Comparison of ENCODE assay signal across 19 cellular contexts in genomic region chr14:23644195-23644918, GRCh38. TPM values are rescaled to one million over a fixed set of nuclear protein-coding genes. Genes with fewer than 3 reads are reported as not detected.
A peak's percentile ranks its signal among the peaks of the same experiment; 100 is the strongest.
DNase-seq lines count a peak whose midpoint lies in the region; ATAC-seq and TF ChIP-seq lines count a peak whose summit lies in the region.
"Had no signal": no experiment of that assay in that cellular context is flagged by ENCODE, and none has a peak within 500 bp of the region (broad histone marks: within the 10 kb centered on the region; RNA-seq: fewer than 3 reads in every experiment).

No MANE protein-coding gene starts in this region.

- H3K4me1 ChIP-seq in osteoblast (ENCODE audit: insufficient read depth, low read length), result peaks cover 34% of the 10 kb centered on the region
- H3K4me1 ChIP-seq: BE2C, Caco-2 had no signal

- no peaks in the 10 kb centered on the region for H3K4me1 Mint-ChIP-seq in activated T-helper 17 cell treated with anti-CD3 and anti-CD28 coated beads, Interleukin-2, amount 50 U/mL, for 72 hours
- H3K4me1 Mint-ChIP-seq in CD14-positive monocyte, result no peaks in the 10 kb centered on the region

- no peaks in the 10 kb centered on the region for H3K9me3 Mint-ChIP-seq in activated T-helper 17 cell treated with anti-CD3 and anti-CD28 coated beads, Interleukin-2, amount 50 U/mL, for 72 hours
- H3K9me3 Mint-ChIP-seq in CD14-positive monocyte, result peaks cover 0 to 2% (median 0%) of the 10 kb centered on the region in 7 donors
- H3K9me3 Mint-ChIP-seq: CD4-positive, alpha-beta T cell; CD8-positive, alpha-beta T cell had no signal

- H3K4me2 ChIP-seq in osteoblast (ENCODE audit: insufficient read depth, low read length), result no peak overlapping the region
- H3K4me2 ChIP-seq: BLaER1 had no signal

- no peaks in the 10 kb centered on the region for H3K79me2 ChIP-seq in osteoblast (ENCODE audit: insufficient read depth, low read length)

- no peak overlapping the region for H3K4me3 Mint-ChIP-seq in activated T-helper 17 cell treated with anti-CD3 and anti-CD28 coated beads, Interleukin-2, amount 50 U/mL, for 72 hours
- no peak overlapping the region for H3K4me3 Mint-ChIP-seq in CD14-positive monocyte
- H3K4me3 Mint-ChIP-seq: CD4-positive, alpha-beta T cell; CD8-positive, alpha-beta T cell had no signal

- no peaks in the 10 kb centered on the region for H3K27me3 ChIP-seq in osteoblast (ENCODE audit: insufficient read depth, low read length)
- H3K27me3 ChIP-seq: BE2C, BLaER1 had no signal

- no peak overlapping the region for H3K27ac ChIP-seq in osteoblast (ENCODE audit: low read depth, low read length)
- H3K27ac ChIP-seq: BLaER1 had no signal

- H3K4me3 ChIP-seq in iPS-18c (ENCODE audit: insufficient read depth, low read depth, low read length), result peak overlapping the region; percentile 15; the same call in 1 of the 2 replicates
- no peak overlapping the region for H3K4me3 ChIP-seq in osteoblast (ENCODE audit: insufficient read depth, low read length)
- H3K4me3 ChIP-seq: BLaER1, GM12878 had no signal

- ATAC-seq in activated T-helper 17 cell treated with anti-CD3 and anti-CD28 coated beads, Interleukin-2, amount 50 U/mL, for 72 hours (replicated peaks), result no peak
- ATAC-seq in omental fat pad (ENCODE audit: low FRiP score), result no peak
- ATAC-seq: CD8-positive, alpha-beta T cell; GM12878 had no signal

- peak; percentile 56 for DNase-seq in HT1080 (ENCODE audit: low read depth)
- peak; percentile 11 for DNase-seq in osteoblast (ENCODE audit: insufficient read length, low spot score, missing footprints)
- DNase-seq in kidney tubule cell (ENCODE audit: low spot score), result no peak
- DNase-seq in CD14-positive monocyte (ENCODE audit: low spot score), result no peak
- DNase-seq in omental fat pad (ENCODE audit: low spot score), result no peak
- DNase-seq: 8988T; ACHN; BE2C; C1 segment of cervical spinal cord; Caco-2; Calu3; CD4-positive, alpha-beta T cell; CD8-positive, alpha-beta T cell; DMS79 treated with DMSO at 0.1 percent for 48 hours; GF-D8 had no signal

- H3K27me3 Mint-ChIP-seq in activated T-helper 17 cell treated with anti-CD3 and anti-CD28 coated beads, Interleukin-2, amount 50 U/mL, for 72 hours, result no peaks in the 10 kb centered on the region
- H3K27me3 Mint-ChIP-seq in CD14-positive monocyte (ENCODE audit: low read depth in 3 of 3), result peaks cover 0 to 2% (median under 1%) of the 10 kb centered on the region in 3 donors
- H3K27me3 Mint-ChIP-seq: CD4-positive, alpha-beta T cell had no signal

- H3K36me3 Mint-ChIP-seq in activated T-helper 17 cell treated with anti-CD3 and anti-CD28 coated beads, Interleukin-2, amount 50 U/mL, for 72 hours (ENCODE audit: low read depth), result no peaks in the 10 kb centered on the region
- H3K36me3 Mint-ChIP-seq in CD14-positive monocyte, result no peaks in the 10 kb centered on the region
- H3K36me3 Mint-ChIP-seq: CD8-positive, alpha-beta T cell had no signal

- intact Hi-C loops in CD14-positive monocyte (cut with micrococcal nuclease), result no loop called here

- TF ChIP-seq CTCF in osteoblast (IDR thresholded peaks at IDR 0.05; ENCODE audit: extremely low read depth, low read depth, low read length) (no peak), CD14-positive monocyte (IDR thresholded peaks at IDR 0.05) (no peak), omental fat pad (IDR thresholded peaks at IDR 0.05) (no peak)

- H3K36me3 ChIP-seq in osteoblast (ENCODE audit: insufficient read depth, low read length), result no peaks in the 10 kb centered on the region
- H3K36me3 ChIP-seq: BE2C, BLaER1 had no signal

- no peaks in the 10 kb centered on the region for H3K9me3 ChIP-seq in iPS-18c (ENCODE audit: control insufficient read depth, insufficient read depth, low read length)
- no peaks in the 10 kb centered on the region for H3K9me3 ChIP-seq in osteoblast (ENCODE audit: low read depth, low read length)
- H3K9me3 ChIP-seq: BE2C, BLaER1, Caco-2 had no signal

- H3K27ac Mint-ChIP-seq in activated T-helper 17 cell treated with anti-CD3 and anti-CD28 coated beads, Interleukin-2, amount 50 U/mL, for 72 hours, result peak overlapping the region; percentile 31
- H3K27ac Mint-ChIP-seq in CD14-positive monocyte, result no peak overlapping the region
- H3K27ac Mint-ChIP-seq: CD4-positive, alpha-beta T cell; CD8-positive, alpha-beta T cell had no signal

- no peaks in the 10 kb centered on the region for H4K20me1 ChIP-seq in osteoblast (ENCODE audit: insufficient read depth, low read length)
- H4K20me1 ChIP-seq: BLaER1 had no signal

- no peak overlapping the region for H2AFZ ChIP-seq in osteoblast (ENCODE audit: low read length)

RNA-seq across cellular contexts. Expression of gene DHRS2, which starts 8.2 kb away (rescaled TPM):
- 5,417 and 5,493 TPM in 2 replicates for total RNA-seq in HT1080 (2014; rRNA removed; shearing (Covaris generic))
- polyA plus RNA-seq in HT1080 (2015; cell fraction: cytosol; rRNA removed), result 2,744 and 2,821 TPM in 2 replicates
- 4,377 and 4,573 TPM in 2 replicates for polyA plus RNA-seq in HT1080 (2015; cell fraction: nucleus; rRNA removed)
- total RNA-seq in activated T-helper 17 cell treated with anti-CD3 and anti-CD28 coated beads, Interleukin-2, amount 50 U/mL, for 72 hours, result 10 to 100 TPM in 1 of 2 donors, 1 to 10 TPM in 1; 7.9 to 17.7 TPM
- total RNA-seq in osteoblast (under 0.01 and 0.29 TPM in 2 replicates), omental fat pad (under 1 TPM in 1 of 4 donors, not detected in 3; 0.24 TPM)
- not detected for polyA plus RNA-seq in CD14-positive monocyte
- total RNA-seq: CD8-positive, alpha-beta T cell had no signal

Comparison
In these comparisons a context has a peak if more than half of its experiments do, and no peak if none do; other contexts are left out.
1. DNase-seq: peak in HT1080 (single experiment) and osteoblast (single experiment); none in kidney tubule cell (single experiment), CD14-positive monocyte (single experiment) and omental fat pad (single experiment).
2. RNA of gene DHRS2, which starts 8.2 kb away (total RNA-seq): 5,417 to 5,493 TPM in HT1080; 7.9 to 17.7 TPM in activated T-helper 17 cell treated with anti-CD3 and anti-CD28 coated beads, Interleukin-2, amount 50 U/mL, for 72 hours, under 0.01 to 0.29 TPM in osteoblast and 0.24 TPM in omental fat pad; every median in the first group is over 100 times any median in the second.